In the genomic region with DNA sequence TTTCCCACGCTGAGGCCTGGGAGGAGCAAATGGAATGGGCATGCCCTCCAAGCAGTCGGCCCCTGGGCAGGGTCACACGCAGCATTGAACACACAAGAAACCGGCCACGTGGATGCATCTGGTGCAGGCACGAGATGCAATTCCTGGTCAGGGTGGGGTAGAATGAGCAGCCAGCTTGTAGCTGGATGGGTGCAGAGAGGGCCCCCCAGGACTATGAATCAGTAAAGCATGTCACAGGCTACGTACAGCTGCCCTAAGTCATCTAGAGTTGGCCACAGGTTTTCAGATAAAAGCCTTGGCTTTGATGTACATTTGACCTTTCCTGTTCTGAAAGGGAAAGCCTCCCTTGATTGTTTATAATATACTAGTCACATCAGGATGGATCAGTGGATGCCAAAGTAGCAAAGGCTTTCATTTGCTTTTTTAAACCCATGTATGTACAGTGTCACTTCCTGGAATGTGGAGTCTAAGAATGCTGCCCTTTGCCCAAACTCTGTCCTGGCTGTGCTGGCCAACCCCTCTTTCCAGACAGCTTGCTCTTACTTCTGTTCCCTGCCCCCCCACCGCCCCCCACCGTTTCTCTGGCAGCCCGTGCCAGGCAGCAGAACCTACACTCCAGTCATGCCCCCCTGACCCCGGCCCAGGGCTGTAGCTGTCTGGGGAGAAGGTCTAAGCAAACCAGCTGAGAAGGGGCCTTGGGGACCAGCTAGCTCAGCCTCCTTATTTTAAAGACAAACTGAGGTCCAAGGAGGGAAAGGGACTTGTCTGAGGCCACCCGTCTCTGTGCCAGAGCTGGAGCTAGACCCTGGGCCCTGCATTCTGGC, we compare ENCODE assay signal across 1 cellular context.
A peak's percentile ranks its signal among the peaks of the same experiment; 100 is the strongest.
TF ChIP-seq lines count a peak whose summit lies in the region.

No MANE protein-coding gene starts in this region.

TF ChIP-seq in endothelial cell of umbilical vein, 7 proteins besides CTCF, POLR2A, EP300 and RAD21:
- TF ChIP-seq POLR2AphosphoS5 (IDR thresholded peaks at IDR 0.05; ENCODE audit: insufficient read depth, low read depth, low read length), result peak; percentile 36
- TF ChIP-seq, protein P1, sequence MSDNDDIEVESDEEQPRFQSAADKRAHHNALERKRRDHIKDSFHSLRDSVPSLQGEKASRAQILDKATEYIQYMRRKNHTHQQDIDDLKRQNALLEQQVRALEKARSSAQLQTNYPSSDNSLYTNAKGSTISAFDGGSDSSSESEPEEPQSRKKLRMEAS (IDR thresholded peaks at IDR 0.05; ENCODE audit: insufficient read depth, insufficient read length), result peak; percentile 2
- no peak for TF ChIP-seq FOS (IDR thresholded peaks at IDR 0.05; ENCODE audit: borderline replicate concordance, insufficient read depth, low read length)
- TF ChIP-seq MYC (IDR thresholded peaks at IDR 0.05; ENCODE audit: low read depth, low read length), result no peak
- TF ChIP-seq JUN (IDR thresholded peaks at IDR 0.05; ENCODE audit: borderline replicate concordance, insufficient read depth, insufficient read length, low read depth), result no peak
- TF ChIP-seq GATA2 (IDR thresholded peaks at IDR 0.05; ENCODE audit: insufficient read depth, insufficient read length, low read depth, low read length), result no peak
- TF ChIP-seq EZH2 (IDR thresholded peaks at IDR 0.05; ENCODE audit: borderline replicate concordance, low read depth, low read length, severe bottlenecking), result no peak
